Comparison of ENCODE assay signal across 23 cellular contexts in genomic region chr11:4748435-4748834, GRCh38. TPM values are rescaled to one million over a fixed set of nuclear protein-coding genes. Genes with fewer than 3 reads are reported as not detected.
DNase-seq lines count a peak whose midpoint lies in the region; ATAC-seq, FAIRE-seq and TF ChIP-seq lines count a peak whose summit lies in the region.
"Had no signal": no experiment of that assay in that cellular context is flagged by ENCODE, and none has a peak within 500 bp of the region (broad histone marks: within the 10 kb centered on the region; RNA-seq: fewer than 3 reads in every experiment).

No MANE protein-coding gene starts in this region.

- H3K9me3 Mint-ChIP-seq in stimulated activated naive CD8-positive, alpha-beta T cell treated with anti-CD3 and anti-CD28 coated beads, Interleukin-15, amount 100 ng/mL, for 72 hours, result no peaks in the 10 kb centered on the region

- H3K36me3 ChIP-seq in bronchial epithelial cell (ENCODE audit: control insufficient read depth, insufficient read depth, low read length), result no peaks in the 10 kb centered on the region
- H3K36me3 ChIP-seq: SJCRH30 had no signal

- no peak overlapping the region for H3K4me3 ChIP-seq in bronchial epithelial cell (ENCODE audit: low read depth, low read length)
- H3K4me3 ChIP-seq: SJCRH30 had no signal

- no peak overlapping the region for H3K27ac Mint-ChIP-seq in stimulated activated naive CD8-positive, alpha-beta T cell treated with anti-CD3 and anti-CD28 coated beads, Interleukin-15, amount 100 ng/mL, for 72 hours

- H3K27ac ChIP-seq in foreskin keratinocyte, result no peak overlapping the region
- H3K27ac ChIP-seq: C4-2B, SJCRH30 had no signal

- DNase-seq in Ammon's horn (ENCODE audit: low spot score) (peak; percentile 10), HS-5 (ENCODE audit: low read depth) (peak; percentile 23), bronchial epithelial cell (ENCODE audit: low read depth) (peak; percentile 3), foreskin keratinocyte (peak; percentile 11 to 30), GF-D8 (lab: John Stamatoyannopoulos, UW) (no peak), left lobe of liver (ENCODE audit: low spot score) (no peak)
- DNase-seq in stimulated activated naive CD8-positive, alpha-beta T cell treated with anti-CD3 and anti-CD28 coated beads, Interleukin-15, amount 100 ng/mL, for 72 hours, result no peak
- DNase-seq: AML-193, GDM1, KBM-7, NCI-H1694, NCI-H2081 treated with DMSO at 0.1 percent for 48 hours, NCI-H2171 treated with DMSO at 0.1 percent for 48 hours, NCI-H524 treated with DMSO at 0.1 percent for 48 hours, SJCRH30 had no signal

- H3K4me3 Mint-ChIP-seq in stimulated activated naive CD8-positive, alpha-beta T cell treated with anti-CD3 and anti-CD28 coated beads, Interleukin-15, amount 100 ng/mL, for 72 hours, result no peak overlapping the region

- FAIRE-seq in bronchial epithelial cell (lab: Jason Lieb, UNC), result no peak
- FAIRE-seq: HepG2, RCC 7860 had no signal

- H3K27me3 ChIP-seq in bronchial epithelial cell (ENCODE audit: control insufficient read depth, insufficient read depth, low read length) (no peaks in the 10 kb centered on the region), foreskin keratinocyte (no peaks in the 10 kb centered on the region)
- H3K27me3 ChIP-seq: SJCRH30 had no signal

- no peaks in the 10 kb centered on the region for H3K4me1 Mint-ChIP-seq in stimulated activated naive CD8-positive, alpha-beta T cell treated with anti-CD3 and anti-CD28 coated beads, Interleukin-15, amount 100 ng/mL, for 72 hours

- no peak for TF ChIP-seq CTCF in bronchial epithelial cell (IDR thresholded peaks at IDR 0.05; ENCODE audit: insufficient read depth, low read length, severe bottlenecking)
- no peak for TF ChIP-seq CTCF in foreskin keratinocyte (conservative IDR thresholded peaks at IDR 0.05)

- H3K27me3 Mint-ChIP-seq in stimulated activated naive CD8-positive, alpha-beta T cell treated with anti-CD3 and anti-CD28 coated beads, Interleukin-15, amount 100 ng/mL, for 72 hours, result peaks cover 16% of the 10 kb centered on the region

- ATAC-seq in foreskin keratinocyte (no peak), left lobe of liver (no peak)
- no peak for ATAC-seq in stimulated activated naive CD8-positive, alpha-beta T cell treated with anti-CD3 and anti-CD28 coated beads, Interleukin-15, amount 100 ng/mL, for 72 hours
- ATAC-seq: HepG2 had no signal

- H3K4me1 ChIP-seq in foreskin keratinocyte, result no peaks in the 10 kb centered on the region
- H3K4me1 ChIP-seq: SJCRH30 had no signal

RNA-seq across cellular contexts. Expression of gene OR51F1, which starts 21.3 kb away (rescaled TPM):
- not detected in 2 replicates for total RNA-seq in bronchial epithelial cell
- total RNA-seq in foreskin keratinocyte, result not detected in 2 replicates
- not detected in 2 replicates for polyA plus RNA-seq in foreskin keratinocyte
- total RNA-seq in left lobe of liver, result not detected
- total RNA-seq: A172, Daoy, H4, HepG2, OCI-LY7, SJCRH30 had no signal
- polyA plus RNA-seq: AG04450, HepG2 had no signal

RNA-seq across cellular contexts. Expression of gene MMP26, which starts 43.9 kb away (rescaled TPM):
- total RNA-seq in bronchial epithelial cell (not detected in 2 replicates), foreskin keratinocyte (not detected in 2 replicates), left lobe of liver (not detected)
- polyA plus RNA-seq in foreskin keratinocyte, result not detected in 2 replicates
- total RNA-seq: A172, Daoy, H4, HepG2, OCI-LY7, SJCRH30 had no signal
- polyA plus RNA-seq: AG04450, HepG2 had no signal

RNA-seq across cellular contexts. Expression of gene OR51E2, which starts 50.8 kb away (rescaled TPM):
- not detected in 2 replicates for total RNA-seq in bronchial epithelial cell
- not detected in 2 replicates for total RNA-seq in foreskin keratinocyte
- polyA plus RNA-seq in foreskin keratinocyte, result not detected in 2 replicates
- not detected for total RNA-seq in left lobe of liver
- total RNA-seq: A172, Daoy, HepG2, OCI-LY7, SJCRH30 had no signal
- polyA plus RNA-seq: HepG2 had no signal

RNA-seq across cellular contexts. Expression of gene OR52R1, which starts 55.7 kb away (rescaled TPM):
- total RNA-seq in bronchial epithelial cell, result not detected in 2 replicates
- not detected in 2 replicates for total RNA-seq in foreskin keratinocyte
- not detected in 2 replicates for polyA plus RNA-seq in foreskin keratinocyte
- not detected for total RNA-seq in left lobe of liver
- total RNA-seq: A172, Daoy, H4, HepG2, OCI-LY7, SJCRH30 had no signal
- polyA plus RNA-seq: AG04450, HepG2 had no signal

Comparison
In these comparisons a context has a peak if more than half of its experiments do, and no peak if none do; other contexts are left out.
1. DNase-seq: peak in Ammon's horn (single experiment), HS-5 (single experiment), bronchial epithelial cell (single experiment) and foreskin keratinocyte (2 of 2); none in GF-D8 (single experiment), stimulated activated naive CD8-positive, alpha-beta T cell treated with anti-CD3 and anti-CD28 coated beads, Interleukin-15, amount 100 ng/mL, for 72 hours (0 of 2) and left lobe of liver (single experiment).